In the genomic region with DNA sequence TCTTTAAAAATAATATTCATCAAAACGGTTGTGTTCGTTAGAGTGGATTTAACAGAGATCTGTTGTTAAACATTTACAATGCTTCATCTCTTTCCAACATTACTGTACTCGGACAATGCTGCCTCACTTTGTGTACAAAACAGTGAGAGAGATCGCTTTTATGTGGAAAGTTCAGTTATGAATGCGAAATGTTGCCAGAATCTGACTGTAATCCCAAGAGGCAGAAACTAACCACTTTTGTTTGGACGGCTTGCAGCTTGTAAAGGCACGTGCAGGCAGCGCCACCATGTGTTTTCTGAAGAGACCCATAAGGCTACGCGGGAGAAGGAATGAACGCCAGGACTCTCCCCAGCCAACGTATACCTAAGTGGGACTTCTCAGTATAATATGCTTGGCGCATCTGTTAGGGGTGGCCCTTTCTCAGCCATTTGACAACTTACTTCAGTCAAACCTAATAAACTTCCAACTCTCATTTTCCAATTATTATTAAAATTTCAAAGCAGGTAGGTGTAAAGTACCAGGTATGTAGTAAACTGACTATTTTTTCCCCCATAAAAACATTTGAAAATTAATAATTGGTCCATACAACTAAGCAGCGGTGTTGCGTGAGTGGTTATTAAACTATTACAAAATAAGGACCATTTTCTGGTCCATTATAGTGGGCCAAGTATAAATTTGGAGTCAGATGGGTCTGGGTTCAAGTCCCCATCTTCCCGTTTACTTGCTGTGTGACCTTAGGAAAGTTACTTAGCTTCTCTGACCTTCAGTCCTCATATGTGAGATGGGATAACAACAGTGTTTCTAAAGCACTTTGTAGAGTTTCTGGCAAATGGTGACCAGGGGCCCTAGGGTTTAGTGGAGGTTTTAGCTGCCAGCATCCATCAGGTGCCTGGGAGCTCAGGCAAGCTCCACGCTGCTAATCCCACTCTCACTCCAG, we compare ENCODE assay signal across 8 cellular contexts. TPM values are rescaled to one million over a fixed set of nuclear protein-coding genes. Genes with fewer than 3 reads are reported as not detected.
DNase-seq lines count a peak whose midpoint lies in the region; ATAC-seq and TF ChIP-seq lines count a peak whose summit lies in the region.

No MANE protein-coding gene starts in this region.

- H3K14ac ChIP-seq in neuronal stem cell (ENCODE audit: low read length): no peak overlapping the region

- H3K27me3 ChIP-seq in Peyer's patch (no peaks in the 10 kb centered on the region), neuronal stem cell (ENCODE audit: control insufficient read depth in 3 of 3, insufficient read depth in 3 of 3, low read depth in 1 of 3, low read length in 3 of 3) (no peaks in the 10 kb centered on the region), tibial artery (no peaks in the 10 kb centered on the region)

- no peak overlapping the region for H2BK15ac ChIP-seq in neuronal stem cell (ENCODE audit: low read length)

- no peak overlapping the region for H3K4me3 ChIP-seq in Peyer's patch
- no peak overlapping the region for H3K4me3 ChIP-seq in neuronal stem cell (ENCODE audit: low read length in 2 of 2)
- H3K4me3 ChIP-seq in tibial artery: no peak overlapping the region

- peak in 1 of 2 donors; percentile 11 for TF ChIP-seq POLR2A in Peyer's patch (IDR thresholded peaks at IDR 0.05)

- H3K79me1 ChIP-seq in neuronal stem cell (ENCODE audit: low read depth, low read length): no peaks in the 10 kb centered on the region

- H3K18ac ChIP-seq in neuronal stem cell (ENCODE audit: low read length): no peak overlapping the region

- H3K4me1 ChIP-seq in Peyer's patch (peaks cover 0 to 9% (median 1%) of the 10 kb centered on the region in 4 donors), neuronal stem cell (ENCODE audit: control insufficient read depth in 2 of 2, insufficient read depth in 1 of 2, low read depth in 1 of 2, low read length in 2 of 2) (peaks cover 0 to 6% of the 10 kb centered on the region in 2 donors), tibial artery (peaks cover 0 to 36% (median 33%) of the 10 kb centered on the region in 4 donors)

- H3K27ac ChIP-seq in Peyer's patch (peak overlapping the region in 1 of 4 donors; percentile 13), neuronal stem cell (replicated peaks; ENCODE audit: low read length) (no peak overlapping the region), tibial artery (peak overlapping the region in 1 of 2 donors; percentile 62)

- WGBS in neuronal stem cell (ENCODE audit: extremely low coverage in 2 of 2, insufficient read length in 2 of 2, insufficient replicate concordance in 1 of 2), 2 donors: no CpG with 5 or more reads among the region's 17 CpGs

- no peak overlapping the region for H3K23ac ChIP-seq in neuronal stem cell (ENCODE audit: low read depth, low read length, poor library complexity)

- intact Hi-C loops in tibial artery (cut with DNase I; ENCODE audit: low total_unique reads): loop anchor here (2.0 to 10.0 kb wide), 3 partner anchors 68 to 547 kb away; a partner anchor contains a TSS

- no peak overlapping the region for H2BK5ac ChIP-seq in neuronal stem cell (ENCODE audit: low read length)

- H2AFZ ChIP-seq in neuronal stem cell (ENCODE audit: low read length): peak overlapping the region; percentile 57

- DNase-seq in COR-L47 (lab: John Stamatoyannopoulos, UW) (peak; percentile 94), LHCN-M2 (ENCODE audit: low read depth) (peak; percentile 95), Peyer's patch (peak; percentile 67 to 92 (median 74)), fibroblast of the conjunctiva (ENCODE audit: low read depth) (peak; percentile 94), neuronal stem cell (ENCODE audit: low spot score) (peak; percentile 54), tibial artery (peak; percentile 89 to 92)
- peak; percentile 28 for DNase-seq in activated T-helper 9 cell treated with anti-CD3 and anti-CD28 coated beads, Interleukin-2, amount 50 U/mL, for 16 hours (ENCODE audit: low read depth)

- H3K9me3 ChIP-seq in Peyer's patch (no peaks in the 10 kb centered on the region), neuronal stem cell (replicated peaks in 1 of 2; ENCODE audit: control insufficient read depth in 2 of 2, insufficient read depth in 1 of 2, low read depth in 1 of 2, low read length in 2 of 2) (peaks cover 0 to 4% of the 10 kb centered on the region in 2 donors), tibial artery (no peaks in the 10 kb centered on the region)

- no peak overlapping the region for H2AK5ac ChIP-seq in neuronal stem cell (ENCODE audit: low read depth, low read length)

- peak; percentile 64 for ATAC-seq in GM21423 (IDR thresholded peaks at IDR 0.05; ENCODE audit: unreplicated experiment)

- no peak overlapping the region for H4K8ac ChIP-seq in neuronal stem cell (ENCODE audit: low read depth, low read length)

- no peak overlapping the region for H2BK12ac ChIP-seq in neuronal stem cell (ENCODE audit: low read length)

- no peak overlapping the region for H3K4me2 ChIP-seq in neuronal stem cell (ENCODE audit: insufficient read depth, low read length, poor library complexity, severe bottlenecking)

- no peak overlapping the region for H4K91ac ChIP-seq in neuronal stem cell (ENCODE audit: low read depth, low read length, poor library complexity)

- no peak overlapping the region for H3K4ac ChIP-seq in neuronal stem cell (ENCODE audit: low read length)

- TF ChIP-seq CTCF in Peyer's patch (IDR thresholded peaks at IDR 0.05) (peak in 5 of 6 experiments; percentile 20 to 80 (median 74)), tibial artery (IDR thresholded peaks at IDR 0.05) (peak; percentile 82 to 87)

- H3K36me3 ChIP-seq in Peyer's patch: no peaks in the 10 kb centered on the region
- H3K36me3 ChIP-seq in neuronal stem cell (replicated peaks in 1 of 2; ENCODE audit: control insufficient read depth in 2 of 2, insufficient read depth in 2 of 2, low read length in 2 of 2): no peaks in the 10 kb centered on the region
- H3K36me3 ChIP-seq in tibial artery: no peaks in the 10 kb centered on the region

- H2BK120ac ChIP-seq in neuronal stem cell (ENCODE audit: low read depth, low read length): no peak overlapping the region

- H3K9ac ChIP-seq in neuronal stem cell (ENCODE audit: low read depth, low read length, poor library complexity): no peak overlapping the region

RNA-seq across cellular contexts. Expression of a gene that starts 5.6 kb away (rescaled TPM):
- total RNA-seq in LHCN-M2 (2014; rRNA removed) (38.0 and 40.8 TPM in 2 replicates), Peyer's patch (10 to 100 TPM; 22.8 to 43.8 (median 30.4) TPM)
- polyA plus RNA-seq in LHCN-M2 (2012): 12.9 TPM
- polyA plus RNA-seq in neuronal stem cell (2013, experiment 1 of 2): 13.8 TPM
- polyA plus RNA-seq in neuronal stem cell (2013, experiment 2 of 2): 14.8 TPM

Comparison
In these comparisons a context has a peak if more than half of its experiments do, and no peak if none do; other contexts are left out.
1. DNase-seq: peak in every context shown above with its lines; median percentile 95 in LHCN-M2; 94 in COR-L47; 94 in fibroblast of the conjunctiva; 90 in tibial artery; 74 in Peyer's patch; 54 in neuronal stem cell; 28 in activated T-helper 9 cell treated with anti-CD3 and anti-CD28 coated beads, Interleukin-2, amount 50 U/mL, for 16 hours.